Comparison of ENCODE assay signal across 23 cellular contexts in genomic region chr16:54459509-54460235, GRCh38.
A peak's percentile ranks its signal among the peaks of the same experiment; 100 is the strongest.
DNase-seq lines count a peak whose midpoint lies in the region; ATAC-seq and TF ChIP-seq lines count a peak whose summit lies in the region.
"Had no signal": no experiment of that assay in that cellular context is flagged by ENCODE, and none has a peak within 500 bp of the region (broad histone marks: within the 10 kb centered on the region; RNA-seq: fewer than 3 reads in every experiment).

No MANE protein-coding gene starts in this region.

- H4K8ac ChIP-seq in neuronal stem cell (ENCODE audit: low read depth, low read length): no peak overlapping the region

- DNase-seq in A673 (ENCODE audit: low spot score): peak; percentile 37
- DNase-seq in GM04504 (ENCODE audit: low read depth): peak; percentile 58
- DNase-seq in astrocyte of the hippocampus (ENCODE audit: low read depth, low spot score): peak; percentile 38
- peak in 1 of 3 donors; percentile 67 for DNase-seq in right lobe of liver
- DNase-seq in progenitor cell of endocrine pancreas (ENCODE audit: low spot score, unreplicated experiment): no peak
- DNase-seq in HAP-1 (ENCODE audit: low spot score in 2 of 2): no peak
- DNase-seq in neuronal stem cell (ENCODE audit: low spot score): no peak
- DNase-seq: activated CD4-positive, CD25-positive, alpha-beta regulatory T cell; activated naive CD4-positive, alpha-beta T cell treated with anti-CD3 and anti-CD28 coated beads, Interleukin-2, amount 10 ng/mL, durations not matched to agents 7 days and 5 days; activated T-cell treated with anti-CD3 and anti-CD28 coated beads, Interleukin-2, amount 50 U/mL, for 72 hours; anterior cingulate cortex; CD4-positive, alpha-beta T cell; DMS153; effector memory CD4-positive, alpha-beta T cell; GF-D8; NCI-H1105 treated with DMSO at 0.1 percent for 48 hours; NCI-H2107; NCI-H524; retina; T1000 had no signal

- no peak overlapping the region for H2BK120ac ChIP-seq in neuronal stem cell (ENCODE audit: low read depth, low read length)

- peak; percentile 72 to 77 (median 77) for ATAC-seq in right lobe of liver
- ATAC-seq in GM21526 (IDR thresholded peaks at IDR 0.05; ENCODE audit: low FRiP score, unreplicated experiment): no peak
- ATAC-seq: activated T-cell treated with anti-CD3 and anti-CD28 coated beads, Interleukin-2, amount 50 U/mL, for 72 hours; HCT116 had no signal

- peaks cover 28% of the 10 kb centered on the region for H3K27me3 Mint-ChIP-seq in progenitor cell of endocrine pancreas
- H3K27me3 Mint-ChIP-seq: activated naive CD4-positive, alpha-beta T cell treated with anti-CD3 and anti-CD28 coated beads, Interleukin-2, amount 10 ng/mL, durations not matched to agents 7 days and 5 days had no signal

- intact Hi-C loops in A673 (cut with micrococcal nuclease; ENCODE audit: unreplicated experiment) (loop anchor here (10.0 kb wide), 1 partner anchor 465 kb away; no protein-coding TSS in a partner anchor), right lobe of liver (cut with DNase I) (no loop called here)

- H2BK5ac ChIP-seq in neuronal stem cell (ENCODE audit: low read length): no peak overlapping the region

- no peaks in the 10 kb centered on the region for H3K79me1 ChIP-seq in neuronal stem cell (ENCODE audit: low read depth, low read length)

- peaks cover 55% of the 10 kb centered on the region for H3K4me1 ChIP-seq in A673 (ENCODE audit: insufficient read depth, low read length, poor library complexity, severe bottlenecking)
- peaks cover 0 to 13% (median 3%) of the 10 kb centered on the region in 4 donors for H3K4me1 ChIP-seq in right lobe of liver
- H3K4me1 ChIP-seq in HAP-1: peaks cover 6% of the 10 kb centered on the region; the same call in 1 of the 2 replicates
- peaks cover 0 to 6% of the 10 kb centered on the region in 2 donors for H3K4me1 ChIP-seq in neuronal stem cell (ENCODE audit: control insufficient read depth in 2 of 2, insufficient read depth in 1 of 2, low read depth in 1 of 2, low read length in 2 of 2)

- H2AK5ac ChIP-seq in neuronal stem cell (ENCODE audit: low read depth, low read length): no peak overlapping the region

- H4K91ac ChIP-seq in neuronal stem cell (ENCODE audit: low read depth, low read length, poor library complexity): no peak overlapping the region

- H2BK15ac ChIP-seq in neuronal stem cell (ENCODE audit: low read length): no peak overlapping the region

- H3K27ac ChIP-seq in A673 (ENCODE audit: low read depth, low read length, poor library complexity, severe bottlenecking): peak overlapping the region; percentile 77
- peak overlapping the region; percentile 56 to 92 (median 88) for H3K27ac ChIP-seq in right lobe of liver
- no peak overlapping the region for H3K27ac ChIP-seq in neuronal stem cell (replicated peaks; ENCODE audit: low read length)
- H3K27ac ChIP-seq: neutrophil had no signal

- no peak overlapping the region for H3K27ac Mint-ChIP-seq in progenitor cell of endocrine pancreas
- H3K27ac Mint-ChIP-seq: activated naive CD4-positive, alpha-beta T cell treated with anti-CD3 and anti-CD28 coated beads, Interleukin-2, amount 10 ng/mL, durations not matched to agents 7 days and 5 days; activated T-cell treated with anti-CD3 and anti-CD28 coated beads, Interleukin-2, amount 50 U/mL, for 72 hours; CD4-positive, alpha-beta T cell had no signal

- no peak overlapping the region for H3K4me2 ChIP-seq in neuronal stem cell (ENCODE audit: insufficient read depth, low read length, poor library complexity, severe bottlenecking)

- H3K4ac ChIP-seq in neuronal stem cell (ENCODE audit: low read length): no peak overlapping the region

- peaks cover 10% of the 10 kb centered on the region for H3K9me3 Mint-ChIP-seq in progenitor cell of endocrine pancreas (ENCODE audit: low read depth)

- H3K27me3 ChIP-seq in A673 (replicated peaks; ENCODE audit: insufficient read depth, low read depth, low read length, poor library complexity) (no peaks in the 10 kb centered on the region), right lobe of liver (no peaks in the 10 kb centered on the region), HAP-1 (ENCODE audit: low read depth) (no peaks in the 10 kb centered on the region), neuronal stem cell (ENCODE audit: control insufficient read depth in 3 of 3, insufficient read depth in 3 of 3, low read depth in 1 of 3, low read length in 3 of 3) (no peaks in the 10 kb centered on the region)

- H3K18ac ChIP-seq in neuronal stem cell (ENCODE audit: low read length): no peak overlapping the region

- no peak for TF ChIP-seq CTCF in A673 (conservative IDR thresholded peaks at IDR 0.05; ENCODE audit: low read depth, low read length)
- no peak for TF ChIP-seq CTCF in right lobe of liver (IDR thresholded peaks at IDR 0.05)
- TF ChIP-seq CTCF in progenitor cell of endocrine pancreas (IDR thresholded peaks at IDR 0.05; ENCODE audit: unreplicated experiment): no peak

- H3K36me3 Mint-ChIP-seq in progenitor cell of endocrine pancreas (ENCODE audit: insufficient read depth): no peaks in the 10 kb centered on the region
- H3K36me3 Mint-ChIP-seq: activated naive CD4-positive, alpha-beta T cell treated with anti-CD3 and anti-CD28 coated beads, Interleukin-2, amount 10 ng/mL, durations not matched to agents 7 days and 5 days had no signal

- no peak overlapping the region for H3K9ac ChIP-seq in neuronal stem cell (ENCODE audit: low read depth, low read length, poor library complexity)

- POLR2A ChIA-PET in A673 (lab: Charles Lee; ENCODE audit: low non-redundant PET): interaction anchor here (0.6 kb wide), 1 partner anchor 9 kb away, joined by 4 read pairs; no protein-coding TSS in a partner anchor

- H3K9me3 ChIP-seq in A673 (ENCODE audit: low read depth, low read length, poor library complexity, severe bottlenecking) (peaks cover 20% of the 10 kb centered on the region), right lobe of liver (peaks cover 0 to 6% (median 0%) of the 10 kb centered on the region in 4 donors), HAP-1 (no peaks in the 10 kb centered on the region), neuronal stem cell (replicated peaks in 1 of 2; ENCODE audit: control insufficient read depth in 2 of 2, insufficient read depth in 1 of 2, low read depth in 1 of 2, low read length in 2 of 2) (no peaks in the 10 kb centered on the region)
- H3K9me3 ChIP-seq: neutrophil had no signal

- no peak overlapping the region for H2BK12ac ChIP-seq in neuronal stem cell (ENCODE audit: low read length)

- no peak overlapping the region for H2AFZ ChIP-seq in neuronal stem cell (ENCODE audit: low read length)

- BruUV-seq in A673 (replicated peaks; lab: Mats Ljungman, UMichigan): no TSS peak

- H3K23ac ChIP-seq in neuronal stem cell (ENCODE audit: low read depth, low read length, poor library complexity): no peak overlapping the region

- no peak overlapping the region for H3K4me3 Mint-ChIP-seq in progenitor cell of endocrine pancreas (ENCODE audit: low read depth)
- H3K4me3 Mint-ChIP-seq: activated naive CD4-positive, alpha-beta T cell treated with anti-CD3 and anti-CD28 coated beads, Interleukin-2, amount 10 ng/mL, durations not matched to agents 7 days and 5 days; activated T-cell treated with anti-CD3 and anti-CD28 coated beads, Interleukin-2, amount 50 U/mL, for 72 hours; CD4-positive, alpha-beta T cell had no signal

- no peak for TF ChIP-seq POLR2A in right lobe of liver (IDR thresholded peaks at IDR 0.05)

- no peak overlapping the region for H3K4me3 ChIP-seq in A673 (ENCODE audit: low read depth, low read length, poor library complexity, severe bottlenecking)
- peak overlapping the region in 2 of 3 donors; percentile 12 to 28 for H3K4me3 ChIP-seq in right lobe of liver
- no peak overlapping the region for H3K4me3 ChIP-seq in HAP-1
- no peak overlapping the region for H3K4me3 ChIP-seq in neuronal stem cell (ENCODE audit: low read length in 2 of 2)

- 37% methylated on average over 13 of the region's 13 CpGs for WGBS in right lobe of liver (ENCODE audit: insufficient coverage, low coverage, low lambda C conversion rate, missing lambda C conversion rate)
- WGBS in neuronal stem cell (ENCODE audit: extremely low coverage in 2 of 2, insufficient read length in 2 of 2, insufficient replicate concordance in 1 of 2), 2 donors: no CpG with 5 or more reads among the region's 13 CpGs

- H3K36me3 ChIP-seq in A673 (ENCODE audit: insufficient read depth, low read length, poor library complexity, severe bottlenecking): no peaks in the 10 kb centered on the region
- H3K36me3 ChIP-seq in right lobe of liver: no peaks in the 10 kb centered on the region
- no peaks in the 10 kb centered on the region for H3K36me3 ChIP-seq in HAP-1 (replicated peaks)
- H3K36me3 ChIP-seq in neuronal stem cell (replicated peaks in 1 of 2; ENCODE audit: control insufficient read depth in 2 of 2, insufficient read depth in 2 of 2, low read length in 2 of 2): no peaks in the 10 kb centered on the region
- H3K36me3 ChIP-seq: neutrophil had no signal

- in situ Hi-C loops in HAP-1 (cut with MboI; ENCODE audit: low sequenced_read_pairs): no loop called here

- H3K4me1 Mint-ChIP-seq in progenitor cell of endocrine pancreas (ENCODE audit: low read depth): peaks cover 18% of the 10 kb centered on the region

- H3K14ac ChIP-seq in neuronal stem cell (ENCODE audit: low read length): no peak overlapping the region

- CTCF ChIA-PET in A673 (lab: Charles Lee): no interaction called here

Comparison
In these comparisons a context has a peak if more than half of its experiments do, and no peak if none do; other contexts are left out.
1. DNase-seq: peak in A673 (single experiment), GM04504 (single experiment) and astrocyte of the hippocampus (single experiment); none in progenitor cell of endocrine pancreas (single experiment), HAP-1 (0 of 2) and neuronal stem cell (single experiment).
2. H3K4me3 ChIP-seq: peak in right lobe of liver (2 of 3); none in A673 (single experiment), HAP-1 (single experiment) and neuronal stem cell (0 of 2).